21 cellular contexts compared by ENCODE assay signal in genomic region chr20:58392286-58392685, GRCh38. TPM values are rescaled to one million over a fixed set of nuclear protein-coding genes. Genes with fewer than 3 reads are reported as not detected.
A peak's percentile ranks its signal among the peaks of the same experiment; 100 is the strongest.
DNase-seq lines count a peak whose midpoint lies in the region; ATAC-seq and TF ChIP-seq lines count a peak whose summit lies in the region.
"Had no signal": no experiment of that assay in that cellular context is flagged by ENCODE, and none has a peak within 500 bp of the region (broad histone marks: within the 10 kb centered on the region; RNA-seq: fewer than 3 reads in every experiment).

No MANE protein-coding gene starts in this region.

- no peaks in the 10 kb centered on the region for H3K9me3 Mint-ChIP-seq in T-helper 1 cell treated with Interleukin-12 subunit alpha and Interleukin-12 subunit beta and Interleukin-4 antibody, amounts not matched to agents 30 μg/mL and 1 μg/mL, for 36 hours
- no peaks in the 10 kb centered on the region for H3K9me3 Mint-ChIP-seq in IgD-negative memory B cell
- H3K9me3 Mint-ChIP-seq in brain = peaks cover 4 to 13% (median 9%) of the 10 kb centered on the region in 5 experiments
- peaks cover 4% of the 10 kb centered on the region for H3K9me3 Mint-ChIP-seq in osteocyte (ENCODE audit: unreplicated experiment)
- H3K9me3 Mint-ChIP-seq: activated naive CD8-positive, alpha-beta T cell treated with anti-CD3 and anti-CD28 coated beads, Interleukin-2, amount 10 ng/mL, durations not matched to agents 7 days and 5 days; WTC11 had no signal

- peaks cover 42% of the 10 kb centered on the region for H3K4me1 Mint-ChIP-seq in T-helper 1 cell treated with Interleukin-12 subunit alpha and Interleukin-12 subunit beta and Interleukin-4 antibody, amounts not matched to agents 30 μg/mL and 1 μg/mL, for 36 hours (ENCODE audit: low read depth)
- H3K4me1 Mint-ChIP-seq in IgD-negative memory B cell (peaks cover 43 to 53% (median 47%) of the 10 kb centered on the region in 3 donors), brain (peaks cover 72% of the 10 kb centered on the region), osteocyte (ENCODE audit: unreplicated experiment) (peaks cover 46% of the 10 kb centered on the region)

- H3K27me3 Mint-ChIP-seq in T-helper 1 cell treated with Interleukin-12 subunit alpha and Interleukin-12 subunit beta and Interleukin-4 antibody, amounts not matched to agents 30 μg/mL and 1 μg/mL, for 36 hours (ENCODE audit: low read depth) = no peaks in the 10 kb centered on the region
- H3K27me3 Mint-ChIP-seq in IgD-negative memory B cell (no peaks in the 10 kb centered on the region), brain (peaks cover 11% of the 10 kb centered on the region), osteocyte (ENCODE audit: unreplicated experiment) (no peaks in the 10 kb centered on the region)
- H3K27me3 Mint-ChIP-seq: activated naive CD8-positive, alpha-beta T cell treated with anti-CD3 and anti-CD28 coated beads, Interleukin-2, amount 10 ng/mL, durations not matched to agents 7 days and 5 days had no signal

- H3K36me3 Mint-ChIP-seq in T-helper 1 cell treated with Interleukin-12 subunit alpha and Interleukin-12 subunit beta and Interleukin-4 antibody, amounts not matched to agents 30 μg/mL and 1 μg/mL, for 36 hours (ENCODE audit: low read depth) = peaks cover 26% of the 10 kb centered on the region
- peaks cover 4% of the 10 kb centered on the region for H3K36me3 Mint-ChIP-seq in IgD-negative memory B cell
- peaks cover 68% of the 10 kb centered on the region for H3K36me3 Mint-ChIP-seq in brain
- H3K36me3 Mint-ChIP-seq in osteocyte (ENCODE audit: unreplicated experiment) = peaks cover 3% of the 10 kb centered on the region

- no peak overlapping the region for H3K4me3 Mint-ChIP-seq in T-helper 1 cell treated with Interleukin-12 subunit alpha and Interleukin-12 subunit beta and Interleukin-4 antibody, amounts not matched to agents 30 μg/mL and 1 μg/mL, for 36 hours
- H3K4me3 Mint-ChIP-seq in IgD-negative memory B cell (peak overlapping the region in 3 of 4 donors; percentile 18 to 80 (median 33)), brain (peak overlapping the region; percentile 12 to 98 (median 35)), osteocyte (ENCODE audit: unreplicated experiment) (no peak overlapping the region)
- H3K4me3 Mint-ChIP-seq: activated naive CD8-positive, alpha-beta T cell treated with anti-CD3 and anti-CD28 coated beads, Interleukin-2, amount 10 ng/mL, durations not matched to agents 7 days and 5 days; WTC11 had no signal

- no peak for DNase-seq in T-helper 1 cell
- DNase-seq in osteocyte (ENCODE audit: extremely low spot score, unreplicated experiment) = no peak
- DNase-seq in SKM-1 (lab: John Stamatoyannopoulos, UW; ENCODE audit: unreplicated experiment) = no peak
- no peak for DNase-seq in NAMALWA (ENCODE audit: low spot score)
- DNase-seq: 8988T; activated naive CD8-positive, alpha-beta T cell treated with anti-CD3 and anti-CD28 coated beads, Interleukin-2, amount 10 ng/mL, durations not matched to agents 7 days and 5 days; heart left ventricle; islet precursor cell; mesendoderm; NCI-H1105; NCI-H2171 treated with DMSO at 0.1 percent for 48 hours; NCI-H774; occipital lobe; stimulated activated CD4-positive, alpha-beta T cell treated with anti-CD3 and anti-CD28 coated beads, Interleukin-4, amount 100 ng/mL, for 24 hours; thyroid gland had no signal

- no peak for ATAC-seq in HG03460 (IDR thresholded peaks at IDR 0.05; ENCODE audit: unreplicated experiment)
- ATAC-seq: heart left ventricle, Panc1, WTC11 had no signal

- TF ChIP-seq CTCF in brain (conservative IDR thresholded peaks at IDR 0.05) (no peak), osteocyte (IDR thresholded peaks at IDR 0.05) (no peak)

- peak overlapping the region; percentile 16 for H3K27ac Mint-ChIP-seq in T-helper 1 cell treated with Interleukin-12 subunit alpha and Interleukin-12 subunit beta and Interleukin-4 antibody, amounts not matched to agents 30 μg/mL and 1 μg/mL, for 36 hours
- H3K27ac Mint-ChIP-seq in IgD-negative memory B cell (peak overlapping the region in 1 of 3 donors; percentile 94), brain (peak overlapping the region in 1 of 5 experiments; percentile 31), osteocyte (ENCODE audit: unreplicated experiment) (peak overlapping the region; percentile 15)
- H3K27ac Mint-ChIP-seq: activated naive CD8-positive, alpha-beta T cell treated with anti-CD3 and anti-CD28 coated beads, Interleukin-2, amount 10 ng/mL, durations not matched to agents 7 days and 5 days; WTC11 had no signal

RNA-seq across cellular contexts. Expression of gene VAPB, which starts 3.3 kb away (rescaled TPM):
- polyA plus RNA-seq in IgD-negative memory B cell (32.9 TPM), brain (ENCODE audit: insufficient read depth, low read depth, low replicate concordance) (93.3 TPM)
- 47.6 and 49.9 TPM in 2 replicates for total RNA-seq in osteocyte

Comparison
In these comparisons a context has a peak if more than half of its experiments do, and no peak if none do; other contexts are left out.
1. H3K4me3 Mint-ChIP-seq: peak in IgD-negative memory B cell (3 of 4) and brain (5 of 5); none in T-helper 1 cell treated with Interleukin-12 subunit alpha and Interleukin-12 subunit beta and Interleukin-4 antibody, amounts not matched to agents 30 μg/mL and 1 μg/mL, for 36 hours (single experiment) and osteocyte (single experiment).